ENCODE assay signal across 8 cellular contexts in genomic region chrX:41180194-41180902, GRCh38.
DNase-seq lines count a peak whose midpoint lies in the region; ATAC-seq and TF ChIP-seq lines count a peak whose summit lies in the region.

No MANE protein-coding gene starts in this region.

- intact Hi-C loops in CD8-positive, alpha-beta T cell (cut with DNase I, micrococcal nuclease): loop anchor here in 1 of 2 experiments (1.0 to 2.0 kb wide), 2 partner anchors 73 to 262 kb away; no protein-coding TSS in a partner anchor
- intact Hi-C loops in PC-9 (cut with micrococcal nuclease; ENCODE audit: unreplicated experiment) (no loop called here), psoas muscle (cut with DNase I) (loop anchor here in 1 of 2 donors (5.0 kb wide), 1 partner anchor 72 kb away; no protein-coding TSS in a partner anchor)
- intact Hi-C loops in activated T-helper 2 cell treated with anti-CD3 and anti-CD28 coated beads, Interferon-gamma antibody, Interleukin-2, Interleukin-4, amounts not matched to agents 10 μg/mL and 5 μg/mL and 100 μg/mL, durations not matched to agents 14 hours and 24 hours and 36 hours (cut with micrococcal nuclease): loop anchor here (1.0 to 5.0 kb wide), 2 partner anchors 73 to 152 kb away; partner anchors contain the start of gene DDX3X

- H2AFZ ChIP-seq in PC-9: no peak overlapping the region

- H3K4me1 Mint-ChIP-seq in CD8-positive, alpha-beta T cell (ENCODE audit: low read depth): peaks cover 52% of the 10 kb centered on the region
- H3K4me1 Mint-ChIP-seq in activated T-helper 2 cell treated with anti-CD3 and anti-CD28 coated beads, Interferon-gamma antibody, Interleukin-2, Interleukin-4, amounts not matched to agents 10 μg/mL and 5 μg/mL and 100 μg/mL, durations not matched to agents 14 hours and 24 hours and 36 hours (ENCODE audit: low read depth): peaks cover 25% of the 10 kb centered on the region

- peak overlapping the region; percentile 58 for H3K27ac Mint-ChIP-seq in CD8-positive, alpha-beta T cell
- H3K27ac Mint-ChIP-seq in activated T-helper 2 cell treated with anti-CD3 and anti-CD28 coated beads, Interferon-gamma antibody, Interleukin-2, Interleukin-4, amounts not matched to agents 10 μg/mL and 5 μg/mL and 100 μg/mL, durations not matched to agents 14 hours and 24 hours and 36 hours: peak overlapping the region; percentile 43

- peak; percentile 2 to 57 (median 44) for DNase-seq in CD8-positive, alpha-beta T cell
- peak; percentile 17 for DNase-seq in HK-2 (ENCODE audit: unreplicated experiment)
- peak in 1 of 2 experiments; percentile 6 for DNase-seq in PC-9
- DNase-seq in activated T-helper 2 cell treated with anti-CD3 and anti-CD28 coated beads, Interferon-gamma antibody, Interleukin-2, Interleukin-4, amounts not matched to agents 10 μg/mL and 5 μg/mL and 100 μg/mL, durations not matched to agents 14 hours and 24 hours and 36 hours (ENCODE audit: low spot score): peak; percentile 28
- DNase-seq in foreskin melanocyte: peak; percentile 27
- peak in 1 of 2 donors; percentile 31 for DNase-seq in psoas muscle

- POLR2A ChIA-PET in CD8-positive, alpha-beta T cell (lab: Charles Lee): interaction anchor here (0.7 kb wide), 1 partner anchor 24 kb away, joined by 4 read pairs; no protein-coding TSS in a partner anchor
- POLR2A ChIA-PET in PC-9 (lab: Charles Lee; ENCODE audit: unreplicated experiment): no interaction called here

- H3F3A ChIP-seq in PC-9 (ENCODE audit: insufficient read depth, low read depth): no peaks in the 10 kb centered on the region

- H3K9me3 ChIP-seq in CD8-positive, alpha-beta T cell (ENCODE audit: low read length): no peaks in the 10 kb centered on the region
- H3K9me3 ChIP-seq in PC-9 (ENCODE audit: insufficient read depth, low read depth) (no peaks in the 10 kb centered on the region), psoas muscle (no peaks in the 10 kb centered on the region)

- H3K27me3 Mint-ChIP-seq in CD8-positive, alpha-beta T cell (ENCODE audit: low read depth): no peaks in the 10 kb centered on the region
- H3K27me3 Mint-ChIP-seq in activated T-helper 2 cell treated with anti-CD3 and anti-CD28 coated beads, Interferon-gamma antibody, Interleukin-2, Interleukin-4, amounts not matched to agents 10 μg/mL and 5 μg/mL and 100 μg/mL, durations not matched to agents 14 hours and 24 hours and 36 hours (ENCODE audit: low read depth): no peaks in the 10 kb centered on the region

- peak; percentile 50 for TF ChIP-seq CTCF in CD8-positive, alpha-beta T cell (IDR thresholded peaks at IDR 0.05)
- TF ChIP-seq CTCF in PC-9 (conservative IDR thresholded peaks at IDR 0.05) (peak; percentile 56), psoas muscle (IDR thresholded peaks at IDR 0.05) (peak; percentile 72)

- H3K9me2 ChIP-seq in PC-9 (ENCODE audit: insufficient read depth): no peaks in the 10 kb centered on the region

- peaks cover 8% of the 10 kb centered on the region for H3K4me1 ChIP-seq in CD8-positive, alpha-beta T cell (ENCODE audit: insufficient read depth, low read length)
- H3K4me1 ChIP-seq in PC-9 (replicated peaks; ENCODE audit: insufficient read depth) (no peaks in the 10 kb centered on the region), psoas muscle (no peaks in the 10 kb centered on the region)

- H3K36me3 Mint-ChIP-seq in CD8-positive, alpha-beta T cell: peaks cover 41% of the 10 kb centered on the region
- peaks cover 29% of the 10 kb centered on the region for H3K36me3 Mint-ChIP-seq in activated T-helper 2 cell treated with anti-CD3 and anti-CD28 coated beads, Interferon-gamma antibody, Interleukin-2, Interleukin-4, amounts not matched to agents 10 μg/mL and 5 μg/mL and 100 μg/mL, durations not matched to agents 14 hours and 24 hours and 36 hours (ENCODE audit: low read depth)

- no peak overlapping the region for H3K4me3 ChIP-seq in CD8-positive, alpha-beta T cell (ENCODE audit: low read depth, low read length)
- no peak overlapping the region for H3K4me3 ChIP-seq in PC-9
- no peak overlapping the region for H3K4me3 ChIP-seq in psoas muscle

- H3K9me3 Mint-ChIP-seq in CD8-positive, alpha-beta T cell: no peaks in the 10 kb centered on the region
- H3K9me3 Mint-ChIP-seq in activated T-helper 2 cell treated with anti-CD3 and anti-CD28 coated beads, Interferon-gamma antibody, Interleukin-2, Interleukin-4, amounts not matched to agents 10 μg/mL and 5 μg/mL and 100 μg/mL, durations not matched to agents 14 hours and 24 hours and 36 hours: no peaks in the 10 kb centered on the region

- peaks cover 6% of the 10 kb centered on the region for H3K36me3 ChIP-seq in CD8-positive, alpha-beta T cell (ENCODE audit: insufficient read depth, low read length)
- H3K36me3 ChIP-seq in PC-9 (ENCODE audit: low read depth) (no peaks in the 10 kb centered on the region), psoas muscle (ENCODE audit: insufficient read depth in 1 of 2, low read depth in 1 of 2) (peaks cover 0 to 30% of the 10 kb centered on the region in 2 donors)

- H3K4me3 Mint-ChIP-seq in CD8-positive, alpha-beta T cell: no peak overlapping the region
- no peak overlapping the region for H3K4me3 Mint-ChIP-seq in activated T-helper 2 cell treated with anti-CD3 and anti-CD28 coated beads, Interferon-gamma antibody, Interleukin-2, Interleukin-4, amounts not matched to agents 10 μg/mL and 5 μg/mL and 100 μg/mL, durations not matched to agents 14 hours and 24 hours and 36 hours (ENCODE audit: low read depth)

- ATAC-seq in CD8-positive, alpha-beta T cell: peak; percentile 73
- ATAC-seq in GM19035 (IDR thresholded peaks at IDR 0.05; ENCODE audit: unreplicated experiment): peak; percentile 58
- peak in 2 of 4 donors; percentile 57 to 73 for ATAC-seq in psoas muscle
- ATAC-seq in HG03571 (IDR thresholded peaks at IDR 0.05; ENCODE audit: unreplicated experiment): no peak

- H3K27ac ChIP-seq in CD8-positive, alpha-beta T cell (ENCODE audit: low read depth, low read length): no peak overlapping the region
- H3K27ac ChIP-seq in PC-9 (no peak overlapping the region), psoas muscle (no peak overlapping the region)

- no peaks in the 10 kb centered on the region for H3K79me2 ChIP-seq in PC-9 (ENCODE audit: low read depth)

- H4K20me1 ChIP-seq in PC-9 (ENCODE audit: insufficient read depth): no peaks in the 10 kb centered on the region

- no peaks in the 10 kb centered on the region for H3K27me3 ChIP-seq in CD8-positive, alpha-beta T cell (ENCODE audit: insufficient read depth, low read length)
- H3K27me3 ChIP-seq in PC-9 (ENCODE audit: insufficient read depth, low read depth) (no peaks in the 10 kb centered on the region), psoas muscle (ENCODE audit: insufficient read depth in 3 of 3, low read length in 2 of 3) (no peaks in the 10 kb centered on the region)

- CTCF ChIA-PET in CD8-positive, alpha-beta T cell (lab: Charles Lee): interaction anchor here (0.7 to 3.1 kb wide), 13 partner anchors 10 to 386 kb away, joined by 3 to 21 read pairs (median 4); no protein-coding TSS in a partner anchor
- CTCF ChIA-PET in PC-9 (lab: Charles Lee): interaction anchor here (0.5 to 1.0 kb wide), 4 partner anchors 53 to 630 kb away, joined by 3 to 5 read pairs (median 3); no protein-coding TSS in a partner anchor

- H3K4me2 ChIP-seq in PC-9: no peak overlapping the region

- no TSS peak for BruUV-seq in PC-9 (replicated peaks; lab: Mats Ljungman, UMichigan)

- 39 to 51% (median 40%) methylated on average over 5 of the region's 5 CpGs for WGBS in psoas muscle, 3 donors
